In the genomic region with DNA sequence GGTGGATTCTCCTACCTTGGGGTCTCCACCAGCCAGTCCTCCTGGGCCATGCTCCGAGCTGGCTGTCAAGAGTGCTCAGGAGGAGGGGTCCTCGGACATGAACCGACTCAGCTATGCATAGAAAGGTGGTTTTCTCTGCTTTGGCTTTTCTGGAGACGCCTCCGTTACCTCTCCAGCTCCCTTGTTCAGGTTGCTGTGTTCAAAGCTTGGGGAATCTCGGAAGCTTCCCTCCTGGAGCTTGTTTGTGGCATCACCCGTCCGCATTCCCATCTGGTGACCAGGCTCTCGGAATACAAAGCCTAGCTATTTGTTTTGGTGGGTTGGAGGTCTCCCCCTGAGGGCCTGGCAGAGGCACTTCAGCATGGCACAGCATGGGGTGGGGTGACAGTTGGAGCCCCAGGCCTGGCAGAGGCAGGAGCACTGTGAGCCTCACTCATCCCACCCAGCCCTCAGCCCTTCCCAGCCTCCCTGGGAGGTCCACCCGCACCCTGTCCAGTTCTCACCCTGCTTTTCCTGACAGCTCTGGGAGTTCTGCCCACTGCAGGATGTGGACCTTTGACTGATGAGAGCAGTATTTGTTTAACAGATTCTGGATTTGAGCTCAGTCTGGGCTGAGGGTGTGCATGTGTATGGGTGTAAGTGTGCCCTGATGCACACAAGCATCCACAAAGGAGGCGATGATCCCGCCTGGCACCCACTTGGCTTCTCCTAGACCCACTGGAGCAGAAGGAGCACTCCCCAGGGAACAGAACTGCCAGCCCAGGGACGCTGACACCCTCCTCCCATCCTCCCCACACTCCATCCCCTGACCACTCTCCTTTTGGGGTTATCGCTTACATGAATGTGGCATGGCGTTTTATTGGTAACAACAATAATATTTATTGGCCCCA, we compare ENCODE assay signal across 18 cellular contexts.
DNase-seq lines count a peak whose midpoint lies in the region; ATAC-seq and TF ChIP-seq lines count a peak whose summit lies in the region.
"Had no signal": no experiment of that assay in that cellular context is flagged by ENCODE, and none has a peak within 500 bp of the region (broad histone marks: within the 10 kb centered on the region; RNA-seq: fewer than 3 reads in every experiment).

No MANE protein-coding gene starts in this region.

- H3K9me3 Mint-ChIP-seq in activated CD8-positive, alpha-beta memory T cell treated with anti-CD3 and anti-CD28 coated beads, Interleukin-2, amount 10 ng/mL, durations not matched to agents 7 days and 5 days (ENCODE audit: low read depth): peaks cover 5% of the 10 kb centered on the region

- H3K4me3 ChIP-seq in heart left ventricle: no peak overlapping the region
- H3K4me3 ChIP-seq in right atrium auricular region: no peak overlapping the region
- H3K4me3 ChIP-seq in left lung: no peak overlapping the region
- H3K4me3 ChIP-seq in upper lobe of left lung: no peak overlapping the region
- H3K4me3 ChIP-seq: HAP-1 had no signal

- TF ChIP-seq CTCF in heart left ventricle (IDR thresholded peaks at IDR 0.05): no peak
- no peak for TF ChIP-seq CTCF in right atrium auricular region (IDR thresholded peaks at IDR 0.05)
- no peak for TF ChIP-seq CTCF in left lung (IDR thresholded peaks at IDR 0.05)
- TF ChIP-seq CTCF in upper lobe of left lung (IDR thresholded peaks at IDR 0.05): no peak

- peaks cover 28% of the 10 kb centered on the region for H3K27me3 Mint-ChIP-seq in activated CD8-positive, alpha-beta memory T cell treated with anti-CD3 and anti-CD28 coated beads, Interleukin-2, amount 10 ng/mL, durations not matched to agents 7 days and 5 days

- TF ChIP-seq POLR2A in heart left ventricle (IDR thresholded peaks at IDR 0.05) (no peak), upper lobe of left lung (IDR thresholded peaks at IDR 0.05) (no peak)

- WGBS in heart left ventricle, 4 donors: 81 to 90% (median 87%) methylated on average over 15 of the region's 15 CpGs
- 75 to 83% methylated on average over 12 to 15 of the region's 15 CpGs for WGBS in upper lobe of left lung, 2 donors

- CTCF ChIA-PET in activated CD8-positive, alpha-beta memory T cell treated with anti-CD3 and anti-CD28 coated beads, Interleukin-2, amount 10 ng/mL, durations not matched to agents 7 days and 5 days (lab: Charles Lee): no interaction called here

- no peak overlapping the region for H3K27ac ChIP-seq in heart left ventricle
- no peak overlapping the region for H3K27ac ChIP-seq in right atrium auricular region
- H3K27ac ChIP-seq in left lung: peak overlapping the region in 1 of 2 donors; percentile 19
- peak overlapping the region in 1 of 4 donors; percentile 17 for H3K27ac ChIP-seq in upper lobe of left lung
- H3K27ac ChIP-seq: KMS-11 had no signal

- ATAC-seq in heart left ventricle (peak in 1 of 4 donors; percentile 9), left lung (peak; percentile 71), upper lobe of left lung (ENCODE audit: low FRiP score in 2 of 2) (peak; percentile 23 to 46), GM18517 (IDR thresholded peaks at IDR 0.05; ENCODE audit: unreplicated experiment) (no peak)
- ATAC-seq in activated CD8-positive, alpha-beta memory T cell treated with anti-CD3 and anti-CD28 coated beads, Interleukin-2, amount 10 ng/mL, durations not matched to agents 7 days and 5 days: no peak

- no peaks in the 10 kb centered on the region for H3K36me3 Mint-ChIP-seq in activated CD8-positive, alpha-beta memory T cell treated with anti-CD3 and anti-CD28 coated beads, Interleukin-2, amount 10 ng/mL, durations not matched to agents 7 days and 5 days

- H3K4me1 ChIP-seq in heart left ventricle (no peaks in the 10 kb centered on the region), right atrium auricular region (no peaks in the 10 kb centered on the region), left lung (no peaks in the 10 kb centered on the region), upper lobe of left lung (peaks cover 0 to 9% (median 2%) of the 10 kb centered on the region in 4 donors)
- H3K4me1 ChIP-seq: HAP-1 had no signal

- peak in 3 of 5 donors; percentile 3 to 36 (median 16) for DNase-seq in heart left ventricle
- DNase-seq in right atrium auricular region (ENCODE audit: low spot score): no peak
- DNase-seq in T1000 (lab: John Stamatoyannopoulos, UW): peak; percentile 68
- peak; percentile 32 to 50 for DNase-seq in left lung
- peak in 1 of 2 donors; percentile 20 for DNase-seq in upper lobe of left lung
- DNase-seq in NCI-H1417 treated with DMSO at 0.1 percent for 48 hours (lab: John Stamatoyannopoulos, UW): no peak
- DNase-seq in activated CD8-positive, alpha-beta memory T cell treated with anti-CD3 and anti-CD28 coated beads, Interleukin-2, amount 10 ng/mL, durations not matched to agents 7 days and 5 days: no peak
- DNase-seq: activated CD4-positive, alpha-beta T cell treated with anti-CD3 and anti-CD28 coated beads, Interleukin-2, amount 10 ng/mL, durations not matched to agents 24 days and 14 days; amygdala; natural killer cell; NCI-H2029; NCI-H748 treated with DMSO at 0.1 percent for 48 hours; SHP77; stimulated activated naive CD4-positive, alpha-beta T cell treated with Interleukin-2 at 50 U/mL for 16 hours had no signal

- no peak overlapping the region for H3K27ac Mint-ChIP-seq in activated CD8-positive, alpha-beta memory T cell treated with anti-CD3 and anti-CD28 coated beads, Interleukin-2, amount 10 ng/mL, durations not matched to agents 7 days and 5 days
- H3K27ac Mint-ChIP-seq: activated CD4-positive, alpha-beta T cell treated with anti-CD3 and anti-CD28 coated beads, Interleukin-2, amount 10 ng/mL, durations not matched to agents 24 days and 14 days; natural killer cell; T-helper 2 cell treated with Interferon-gamma antibody and Interleukin-4, amounts not matched to agents 5 μg/mL and 100 μg/mL, for 36 hours had no signal

- H3K36me3 ChIP-seq in heart left ventricle: no peaks in the 10 kb centered on the region
- H3K36me3 ChIP-seq in right atrium auricular region: no peaks in the 10 kb centered on the region
- no peaks in the 10 kb centered on the region for H3K36me3 ChIP-seq in left lung
- no peaks in the 10 kb centered on the region for H3K36me3 ChIP-seq in upper lobe of left lung
- H3K36me3 ChIP-seq: HAP-1 had no signal

- no peak for TF ChIP-seq EP300 in upper lobe of left lung (IDR thresholded peaks at IDR 0.05)

- no peak overlapping the region for H3K4me3 Mint-ChIP-seq in activated CD8-positive, alpha-beta memory T cell treated with anti-CD3 and anti-CD28 coated beads, Interleukin-2, amount 10 ng/mL, durations not matched to agents 7 days and 5 days
- H3K4me3 Mint-ChIP-seq: activated CD4-positive, alpha-beta T cell treated with anti-CD3 and anti-CD28 coated beads, Interleukin-2, amount 10 ng/mL, durations not matched to agents 24 days and 14 days; natural killer cell; T-helper 2 cell treated with Interferon-gamma antibody and Interleukin-4, amounts not matched to agents 5 μg/mL and 100 μg/mL, for 36 hours had no signal

- intact Hi-C loops in heart left ventricle (cut with DNase I) (loop anchor here in 1 of 10 donors (10.0 kb wide), 1 partner anchor 1059 kb away; no protein-coding TSS in a partner anchor), left lung (cut with DNase I) (no loop called here)

- H3K4me1 Mint-ChIP-seq in activated CD8-positive, alpha-beta memory T cell treated with anti-CD3 and anti-CD28 coated beads, Interleukin-2, amount 10 ng/mL, durations not matched to agents 7 days and 5 days: no peaks in the 10 kb centered on the region
- H3K4me1 Mint-ChIP-seq: activated CD4-positive, alpha-beta T cell treated with anti-CD3 and anti-CD28 coated beads, Interleukin-2, amount 10 ng/mL, durations not matched to agents 24 days and 14 days; natural killer cell had no signal

- H3K9me3 ChIP-seq in heart left ventricle (peaks cover 0 to 35% (median 11%) of the 10 kb centered on the region in 12 donors), right atrium auricular region (peaks cover 0 to 13% of the 10 kb centered on the region in 2 donors), left lung (peaks cover 0 to 11% of the 10 kb centered on the region in 2 donors), upper lobe of left lung (peaks cover 5 to 12% (median 7%) of the 10 kb centered on the region in 4 donors)
- H3K9me3 ChIP-seq: HAP-1 had no signal

- H3K27me3 ChIP-seq in heart left ventricle (no peaks in the 10 kb centered on the region), right atrium auricular region (no peaks in the 10 kb centered on the region), left lung (no peaks in the 10 kb centered on the region), upper lobe of left lung (no peaks in the 10 kb centered on the region)

Comparison
In these comparisons a context has a peak if more than half of its experiments do, and no peak if none do; other contexts are left out.
1. DNase-seq: peak in heart left ventricle (3 of 5), T1000 (single experiment) and left lung (2 of 2); none in right atrium auricular region (single experiment), NCI-H1417 treated with DMSO at 0.1 percent for 48 hours (single experiment) and activated CD8-positive, alpha-beta memory T cell treated with anti-CD3 and anti-CD28 coated beads, Interleukin-2, amount 10 ng/mL, durations not matched to agents 7 days and 5 days (single experiment).
2. ATAC-seq: peak in left lung (single experiment) and upper lobe of left lung (2 of 2); none in GM18517 (single experiment) and activated CD8-positive, alpha-beta memory T cell treated with anti-CD3 and anti-CD28 coated beads, Interleukin-2, amount 10 ng/mL, durations not matched to agents 7 days and 5 days (single experiment).